Comparison of ENCODE assay signal across 1 cellular context in genomic region chr1:23777979-23778814, GRCh38.
TF ChIP-seq lines count a peak whose summit lies in the region.

TSS of gene PITHD1 (plus strand) at chr1:23778418. CDS start at chr1:23778516, 98 bp downstream.

TF ChIP-seq in HepG2, 621 proteins besides CTCF, POLR2A, EP300 and RAD21 (continued from another document and continues in another):
- no peak for TF ChIP-seq ZNF512B (CRISPR knock-in tag; IDR thresholded peaks at IDR 0.05; ENCODE audit: borderline replicate concordance)
- no peak for TF ChIP-seq PHF5A (CRISPR knock-in tag; IDR thresholded peaks at IDR 0.05; ENCODE audit: low read depth, unreplicated experiment)
- TF ChIP-seq NFYC (CRISPR knock-in tag; IDR thresholded peaks at IDR 0.05), result no peak
- TF ChIP-seq E2F5 (CRISPR knock-in tag; conservative IDR thresholded peaks at IDR 0.05), result 0 out of 2 replicates have a peak, but pooled peaks have one; percentile 34
- TF ChIP-seq ZNF331 (CRISPR knock-in tag; IDR thresholded peaks at IDR 0.05), result peak; percentile 27; the same call in 1 of the 2 replicates
- peak; percentile 39; the same call in 1 of the 2 replicates for TF ChIP-seq KDM4B (CRISPR knock-in tag; IDR thresholded peaks at IDR 0.05)
- no peak for TF ChIP-seq BCLAF1 (IDR thresholded peaks at IDR 0.05)
- no peak for TF ChIP-seq CCAR2 (optimal IDR thresholded peaks at IDR 0.05; ENCODE audit: low read depth, low read length)
- no peak for TF ChIP-seq ZNF138 (CRISPR knock-in tag; IDR thresholded peaks at IDR 0.05; ENCODE audit: low read depth)
- no peak for TF ChIP-seq ZBTB46 (CRISPR knock-in tag; IDR thresholded peaks at IDR 0.05; ENCODE audit: borderline replicate concordance)
- TF ChIP-seq NR0B2 (CRISPR knock-in tag; IDR thresholded peaks at IDR 0.05), result peak; percentile 30; the same call in 1 of the 2 replicates
- peak; percentile 81 for TF ChIP-seq SPEN (CRISPR knock-in tag; IDR thresholded peaks at IDR 0.05; ENCODE audit: low read depth)
- TF ChIP-seq ZSCAN31 (CRISPR knock-in tag; IDR thresholded peaks at IDR 0.05; ENCODE audit: low read depth), result peak; percentile 83
- no peak for TF ChIP-seq NR2F1 (CRISPR knock-in tag; IDR thresholded peaks at IDR 0.05)
- TF ChIP-seq HNRNPLL (IDR thresholded peaks at IDR 0.05; ENCODE audit: low read depth, low read length, poor library complexity, severe bottlenecking), result peak; percentile 84
- TF ChIP-seq ZSCAN21 (CRISPR knock-in tag; IDR thresholded peaks at IDR 0.05; ENCODE audit: borderline replicate concordance), result peak; percentile 56; the same call in 1 of the 2 replicates
- TF ChIP-seq ZEB1 (IDR thresholded peaks at IDR 0.05; ENCODE audit: insufficient replicate concordance, low read depth), result peak; percentile 69
- no peak for TF ChIP-seq U2AF2 (IDR thresholded peaks at IDR 0.05; ENCODE audit: low read depth, low read length)
- TF ChIP-seq TCF7L2 (IDR thresholded peaks at IDR 0.05; ENCODE audit: low read depth, low read length), result no peak
- TF ChIP-seq ZNF766 (CRISPR knock-in tag; IDR thresholded peaks at IDR 0.05; ENCODE audit: borderline replicate concordance), result peak; percentile 2; the same call in 1 of the 2 replicates
- TF ChIP-seq SAFB2 (CRISPR knock-in tag; IDR thresholded peaks at IDR 0.05; ENCODE audit: borderline replicate concordance, low read depth), result peak; percentile 82; the same call in 1 of the 2 replicates
- TF ChIP-seq NONO (IDR thresholded peaks at IDR 0.05), result no peak
- peak; percentile 51 for TF ChIP-seq NONO (CRISPR knock-in tag; conservative IDR thresholded peaks at IDR 0.05)
- peak; percentile 80 for TF ChIP-seq TAF1 (CRISPR knock-in tag; IDR thresholded peaks at IDR 0.05)
- peak; percentile 78 for TF ChIP-seq ZNF574 (CRISPR knock-in tag; IDR thresholded peaks at IDR 0.05)
- no peak for TF ChIP-seq FLYWCH1 (CRISPR knock-in tag; IDR thresholded peaks at IDR 0.05)
- no peak for TF ChIP-seq ZBED4 (CRISPR knock-in tag; IDR thresholded peaks at IDR 0.05; ENCODE audit: borderline replicate concordance)
- TF ChIP-seq TEAD3 (CRISPR knock-in tag; optimal IDR thresholded peaks at IDR 0.05; ENCODE audit: borderline replicate concordance), result peak; percentile 26
- TF ChIP-seq ZC3H13 (CRISPR knock-in tag; IDR thresholded peaks at IDR 0.05), result peak; percentile 29; the same call in 1 of the 2 replicates
- TF ChIP-seq ZNF543 (CRISPR knock-in tag; IDR thresholded peaks at IDR 0.05), result no peak
- peak; percentile 79 for TF ChIP-seq ZNF558 (CRISPR knock-in tag; IDR thresholded peaks at IDR 0.05; ENCODE audit: borderline replicate concordance)
- TF ChIP-seq HNRNPUL1 (IDR thresholded peaks at IDR 0.05; ENCODE audit: low read depth, low read length), result no peak
- TF ChIP-seq SSRP1 (CRISPR knock-in tag; IDR thresholded peaks at IDR 0.05), result peak; percentile 36; the same call in 1 of the 2 replicates
- TF ChIP-seq MYNN (CRISPR knock-in tag; IDR thresholded peaks at IDR 0.05; ENCODE audit: low read depth), result no peak
- 0 out of 2 replicates have a peak, but pooled peaks have one; percentile 59 for TF ChIP-seq ZSCAN29 (CRISPR knock-in tag; conservative IDR thresholded peaks at IDR 0.05)
- peak; percentile 87 for TF ChIP-seq MYPOP (CRISPR knock-in tag; IDR thresholded peaks at IDR 0.05)
- TF ChIP-seq ZNF460 (CRISPR knock-in tag; IDR thresholded peaks at IDR 0.05; ENCODE audit: borderline replicate concordance), result no peak
- no peak for TF ChIP-seq CENPT (CRISPR knock-in tag; IDR thresholded peaks at IDR 0.05; ENCODE audit: low read depth)
- peak; percentile 55; the same call in 1 of the 2 replicates for TF ChIP-seq HBP1 (CRISPR knock-in tag; IDR thresholded peaks at IDR 0.05; ENCODE audit: low read depth)
- no peak for TF ChIP-seq ZNF747 (CRISPR knock-in tag; IDR thresholded peaks at IDR 0.05; ENCODE audit: borderline replicate concordance)
- peak; percentile 13; the same call in 1 of the 2 replicates for TF ChIP-seq SNAPC5 (CRISPR knock-in tag; IDR thresholded peaks at IDR 0.05; ENCODE audit: borderline replicate concordance)
